In genomic region chr1:214551052-214551435, GRCh38 we compare ENCODE assay signal across 9 cellular contexts. TPM values are rescaled to one million over a fixed set of nuclear protein-coding genes. Genes with fewer than 3 reads are reported as not detected.
A peak's percentile ranks its signal among the peaks of the same experiment; 100 is the strongest.
DNase-seq lines count a peak whose midpoint lies in the region; ATAC-seq, FAIRE-seq and TF ChIP-seq lines count a peak whose summit lies in the region.
"Had no signal": no experiment of that assay in that cellular context is flagged by ENCODE, and none has a peak within 500 bp of the region (broad histone marks: within the 10 kb centered on the region; RNA-seq: fewer than 3 reads in every experiment).

No MANE protein-coding gene starts in this region.

- H3K9ac ChIP-seq in DND-41 (ENCODE audit: low read depth, low read length) (peak overlapping the region; percentile 80), HUES48 (ENCODE audit: low read depth, low read length) (peak overlapping the region; percentile 96), astrocyte (ENCODE audit: low read length) (peak overlapping the region; percentile 99), keratinocyte (ENCODE audit: control insufficient read depth, extremely low read depth, insufficient read depth, low read length) (peak overlapping the region; percentile 99)

- peaks cover 30% of the 10 kb centered on the region for H3K4me1 Mint-ChIP-seq in astrocyte (ENCODE audit: low read depth, unreplicated experiment)
- no peaks in the 10 kb centered on the region for H3K4me1 Mint-ChIP-seq in effector memory CD8-positive, alpha-beta T cell (ENCODE audit: low read depth in 2 of 2)

- H3K27me3 ChIP-seq in DND-41 (ENCODE audit: insufficient read depth, low read length, poor library complexity) = no peaks in the 10 kb centered on the region
- no peaks in the 10 kb centered on the region for H3K27me3 ChIP-seq in HUES48 (ENCODE audit: control insufficient read depth, insufficient read depth, low read length)
- H3K27me3 ChIP-seq in astrocyte (ENCODE audit: insufficient read depth, low read length) = no peaks in the 10 kb centered on the region
- H3K27me3 ChIP-seq in keratinocyte (ENCODE audit: control insufficient read depth, extremely low read depth, insufficient read depth, low read length) = no peaks in the 10 kb centered on the region
- H3K27me3 ChIP-seq in stomach = peaks cover 0 to 25% (median 0%) of the 10 kb centered on the region in 3 donors

- no peak for TF ChIP-seq POLR2A in stomach (IDR thresholded peaks at IDR 0.05)

- H3K4me3 Mint-ChIP-seq in astrocyte (ENCODE audit: unreplicated experiment) = peak overlapping the region; percentile 98
- H3K4me3 Mint-ChIP-seq in effector memory CD8-positive, alpha-beta T cell = peak overlapping the region in 1 of 2 donors; percentile 54

- FAIRE-seq in astrocyte (lab: Jason Lieb, UNC) (no peak), keratinocyte (lab: Jason Lieb, UNC) (no peak)
- FAIRE-seq: islet of Langerhans had no signal

- H3K79me2 ChIP-seq in DND-41 (ENCODE audit: insufficient read depth, low read length) (no peaks in the 10 kb centered on the region), astrocyte (ENCODE audit: insufficient read depth, low read length) (peaks cover 54% of the 10 kb centered on the region), keratinocyte (ENCODE audit: control insufficient read depth, insufficient read depth, low read length) (peaks cover 54% of the 10 kb centered on the region)

- intact Hi-C loops in stomach (cut with DNase I; ENCODE audit: low total_unique reads) = no loop called here

- H2AFZ ChIP-seq in DND-41 (ENCODE audit: low read depth, low read length) (peak overlapping the region; percentile 87), astrocyte (ENCODE audit: low read depth, low read length) (peak overlapping the region; percentile 43), keratinocyte (ENCODE audit: control insufficient read depth, low read length) (peak overlapping the region; percentile 49)

- TF ChIP-seq EP300 in stomach (IDR thresholded peaks at IDR 0.05) = no peak

- H3K9me1 ChIP-seq in keratinocyte (ENCODE audit: control insufficient read depth, extremely low read depth, insufficient read depth, low read length) = peaks cover 2% of the 10 kb centered on the region

- peak overlapping the region; percentile 69 to 71; a peak in 3 of 4 replicates for H3K4me3 ChIP-seq in DND-41 (ENCODE audit: low read depth in 1 of 2, low read length in 2 of 2)
- H3K4me3 ChIP-seq in HUES48 (ENCODE audit: low read depth, low read length) = peak overlapping the region; percentile 97
- H3K4me3 ChIP-seq in astrocyte (ENCODE audit: insufficient read depth, low read depth, low read length) = peak overlapping the region; percentile 98
- peak overlapping the region; percentile 71 to 99 (median 97) for H3K4me3 ChIP-seq in keratinocyte (ENCODE audit: control insufficient read depth in 2 of 3, extremely low read depth in 1 of 3, insufficient read depth in 2 of 3, low read depth in 1 of 3, low read length in 3 of 3)
- H3K4me3 ChIP-seq in stomach = peak overlapping the region; percentile 50 to 80 (median 74)

- H3K36me3 Mint-ChIP-seq in astrocyte (ENCODE audit: low read depth, unreplicated experiment) = peaks cover 8% of the 10 kb centered on the region
- no peaks in the 10 kb centered on the region for H3K36me3 Mint-ChIP-seq in effector memory CD8-positive, alpha-beta T cell (ENCODE audit: insufficient read depth)

- TF ChIP-seq CTCF in DND-41 (IDR thresholded peaks at IDR 0.05; ENCODE audit: borderline replicate concordance, extremely low read depth, low read length, poor library complexity, severe bottlenecking) (no peak), astrocyte (IDR thresholded peaks at IDR 0.05; ENCODE audit: insufficient read depth, low read depth, low read length) (no peak), keratinocyte (optimal IDR thresholded peaks at IDR 0.05 in 1 of 3, IDR thresholded peaks at IDR 0.05 in 1 of 3, conservative IDR thresholded peaks at IDR 0.05 in 1 of 3; ENCODE audit: extremely low read depth in 1 of 3, insufficient read depth in 2 of 3, low read length in 3 of 3) (no peak), stomach (IDR thresholded peaks at IDR 0.05) (no peak)

- H3K36me3 ChIP-seq in DND-41 (ENCODE audit: insufficient read depth, low read length) (no peaks in the 10 kb centered on the region), HUES48 (ENCODE audit: control insufficient read depth, insufficient read depth, low read length) (no peaks in the 10 kb centered on the region), astrocyte (ENCODE audit: insufficient read depth, low read length) (peaks cover 3% of the 10 kb centered on the region), keratinocyte (ENCODE audit: control insufficient read depth in 2 of 2, extremely low read depth in 1 of 2, insufficient read depth in 2 of 2, low read length in 2 of 2) (peaks cover under 1 to 6% of the 10 kb centered on the region in 2 experiments), stomach (no peaks in the 10 kb centered on the region)

- H3K4me2 ChIP-seq in DND-41 (ENCODE audit: insufficient read depth, low read length) (peak overlapping the region; percentile 90), astrocyte (ENCODE audit: low read length) (peak overlapping the region; percentile 94), keratinocyte (ENCODE audit: control insufficient read depth, extremely low read depth, insufficient read depth, low read depth, low read length) (peak overlapping the region; percentile 93)

- ATAC-seq in DND-41 (ENCODE audit: insufficient read depth, low read depth) = peak; percentile 33
- ATAC-seq in GM21526 (IDR thresholded peaks at IDR 0.05; ENCODE audit: low FRiP score, unreplicated experiment) = no peak
- ATAC-seq in effector memory CD8-positive, alpha-beta T cell (replicated peaks) = no peak

- H4K20me1 ChIP-seq in DND-41 (ENCODE audit: insufficient read depth, low read length) = no peaks in the 10 kb centered on the region; the same call in 1 of the 2 replicates
- H4K20me1 ChIP-seq in astrocyte (ENCODE audit: insufficient read depth, low read length) = peaks cover 46% of the 10 kb centered on the region
- H4K20me1 ChIP-seq in keratinocyte (ENCODE audit: control insufficient read depth, extremely low read depth, insufficient read depth, low read length) = peaks cover 6% of the 10 kb centered on the region

- H3K27ac Mint-ChIP-seq in astrocyte (ENCODE audit: unreplicated experiment) = peak overlapping the region; percentile 92
- no peak overlapping the region for H3K27ac Mint-ChIP-seq in effector memory CD8-positive, alpha-beta T cell

- WGBS in stomach, 5 donors = 0 to 2% (median 1%) methylated on average over 33 to 42 of the region's 42 CpGs

- no peaks in the 10 kb centered on the region for H3K27me3 Mint-ChIP-seq in astrocyte (ENCODE audit: low read depth, unreplicated experiment)
- peaks cover 56 to 64% of the 10 kb centered on the region in 2 donors for H3K27me3 Mint-ChIP-seq in effector memory CD8-positive, alpha-beta T cell

- dilution Hi-C loops in keratinocyte (cut with MboI; ENCODE audit: extremely low pct_ligation_motif_present, low sequenced_read_pairs) = no loop called here

- peaks cover 45% of the 10 kb centered on the region for H3K4me1 ChIP-seq in DND-41 (ENCODE audit: insufficient read depth, low read length)
- peaks cover 33% of the 10 kb centered on the region for H3K4me1 ChIP-seq in HUES48 (ENCODE audit: control insufficient read depth, insufficient read depth, low read length)
- H3K4me1 ChIP-seq in astrocyte (ENCODE audit: insufficient read depth, low read length) = peaks cover 38% of the 10 kb centered on the region
- peaks cover 34% of the 10 kb centered on the region for H3K4me1 ChIP-seq in keratinocyte (ENCODE audit: control insufficient read depth, extremely low read depth, insufficient read depth, low read length)
- peaks cover 25 to 51% (median 45%) of the 10 kb centered on the region in 4 donors for H3K4me1 ChIP-seq in stomach

- no peak for DNase-seq in DND-41
- no peak for DNase-seq in astrocyte (ENCODE audit: low read depth)
- DNase-seq in keratinocyte (ENCODE audit: low read depth, low spot score) = no peak
- peak; percentile 62 for DNase-seq in stomach
- DNase-seq in effector memory CD8-positive, alpha-beta T cell = no peak
- no peak for DNase-seq in OCI-M2 (lab: John Stamatoyannopoulos, UW; ENCODE audit: unreplicated experiment)

- peak overlapping the region; percentile 51 for H3K27ac ChIP-seq in DND-41 (ENCODE audit: low read length)
- H3K27ac ChIP-seq in HUES48 (ENCODE audit: low read depth, low read length) = peak overlapping the region; percentile 99
- H3K27ac ChIP-seq in astrocyte (ENCODE audit: low read depth, low read length) = peak overlapping the region; percentile 99
- peak overlapping the region; percentile 96 for H3K27ac ChIP-seq in keratinocyte (ENCODE audit: control insufficient read depth, insufficient read depth, low read length)
- peak overlapping the region; percentile 94 to 99 (median 98) for H3K27ac ChIP-seq in stomach

- H3K9me3 ChIP-seq in DND-41 (ENCODE audit: insufficient read depth, low read length, severe bottlenecking) (no peaks in the 10 kb centered on the region), HUES48 (ENCODE audit: control insufficient read depth, insufficient read depth, low read length) (no peaks in the 10 kb centered on the region), astrocyte (ENCODE audit: insufficient read depth, low read depth, low read length) (no peaks in the 10 kb centered on the region), keratinocyte (ENCODE audit: control insufficient read depth, low read depth, low read length) (no peaks in the 10 kb centered on the region), stomach (no peaks in the 10 kb centered on the region)

- no peaks in the 10 kb centered on the region for H3K9me3 Mint-ChIP-seq in astrocyte (ENCODE audit: unreplicated experiment)
- H3K9me3 Mint-ChIP-seq in effector memory CD8-positive, alpha-beta T cell = no peaks in the 10 kb centered on the region

RNA-seq across cellular contexts. Expression of gene PTPN14, which starts 0.4 kb away (rescaled TPM):
- total RNA-seq in astrocyte (154 and 177 TPM in 2 replicates), stomach (10 to 100 TPM in 4 of 5 donors, 1 to 10 TPM in 1; 5.5 to 44.6 (median 19.0) TPM)
- polyA plus RNA-seq in keratinocyte (28.0 to 59.9 TPM (median 29.9 TPM) in 3 replicates), stomach (1 to 10 TPM; 1.7 to 4.2 (median 2.6) TPM)
- polyA plus RNA-seq in keratinocyte (2011; ENCODE audit: low read depth) = 16.1 TPM
- 22.9 and 31.8 TPM in 2 replicates for polyA plus RNA-seq in keratinocyte (2011; cell fraction: cytosol; rRNA removed)
- 67.8 and 76.2 TPM in 2 replicates for polyA plus RNA-seq in keratinocyte (2011; cell fraction: nucleus; rRNA removed)
- 23.6 and 44.7 TPM in 2 replicates for polyA plus RNA-seq in keratinocyte (2012; ENCODE audit: low replicate concordance)
- 115 to 156 TPM (median 131 TPM) in 3 replicates for polyA minus RNA-seq in keratinocyte
- 92.3 TPM for polyA minus RNA-seq in keratinocyte (2011; cell fraction: cytosol; rRNA and poly(A)+ RNA removed)
- 167 and 251 TPM in 2 replicates for polyA minus RNA-seq in keratinocyte (2011; cell fraction: nucleus; rRNA and poly(A)+ RNA removed)

RNA-seq across cellular contexts. Expression of gene CENPF, which starts 52.0 kb away (rescaled TPM):
- total RNA-seq in astrocyte = 12.3 and 22.9 TPM in 2 replicates
- polyA plus RNA-seq in keratinocyte = 1.4 to 14.4 TPM (median 13.7 TPM) in 3 replicates
- polyA plus RNA-seq in keratinocyte (2011; ENCODE audit: low read depth) = 1.6 TPM
- polyA plus RNA-seq in keratinocyte (2011; cell fraction: cytosol; rRNA removed) = 2.3 and 3.1 TPM in 2 replicates
- polyA plus RNA-seq in keratinocyte (2011; cell fraction: nucleus; rRNA removed) = 6.1 and 8.8 TPM in 2 replicates
- 0.62 and 18.4 TPM in 2 replicates for polyA plus RNA-seq in keratinocyte (2012; ENCODE audit: low replicate concordance)
- polyA minus RNA-seq in keratinocyte = 0.99 to 10.7 TPM (median 1.1 TPM) in 3 replicates
- polyA minus RNA-seq in keratinocyte (2011; cell fraction: cytosol; rRNA and poly(A)+ RNA removed) = 1.7 TPM
- 2.4 and 5.7 TPM in 2 replicates for polyA minus RNA-seq in keratinocyte (2011; cell fraction: nucleus; rRNA and poly(A)+ RNA removed)
- total RNA-seq in stomach = 10 to 100 TPM in 2 of 5 donors, 1 to 10 TPM in 3; 4.8 to 43.2 (median 8.2) TPM
- 1 to 10 TPM in 1 of 3 donors, under 1 TPM in 2; 0.15 to 8.8 (median 0.50) TPM for polyA plus RNA-seq in stomach
